Comparison of ENCODE assay signal across 1 cellular context in the genomic region with DNA sequence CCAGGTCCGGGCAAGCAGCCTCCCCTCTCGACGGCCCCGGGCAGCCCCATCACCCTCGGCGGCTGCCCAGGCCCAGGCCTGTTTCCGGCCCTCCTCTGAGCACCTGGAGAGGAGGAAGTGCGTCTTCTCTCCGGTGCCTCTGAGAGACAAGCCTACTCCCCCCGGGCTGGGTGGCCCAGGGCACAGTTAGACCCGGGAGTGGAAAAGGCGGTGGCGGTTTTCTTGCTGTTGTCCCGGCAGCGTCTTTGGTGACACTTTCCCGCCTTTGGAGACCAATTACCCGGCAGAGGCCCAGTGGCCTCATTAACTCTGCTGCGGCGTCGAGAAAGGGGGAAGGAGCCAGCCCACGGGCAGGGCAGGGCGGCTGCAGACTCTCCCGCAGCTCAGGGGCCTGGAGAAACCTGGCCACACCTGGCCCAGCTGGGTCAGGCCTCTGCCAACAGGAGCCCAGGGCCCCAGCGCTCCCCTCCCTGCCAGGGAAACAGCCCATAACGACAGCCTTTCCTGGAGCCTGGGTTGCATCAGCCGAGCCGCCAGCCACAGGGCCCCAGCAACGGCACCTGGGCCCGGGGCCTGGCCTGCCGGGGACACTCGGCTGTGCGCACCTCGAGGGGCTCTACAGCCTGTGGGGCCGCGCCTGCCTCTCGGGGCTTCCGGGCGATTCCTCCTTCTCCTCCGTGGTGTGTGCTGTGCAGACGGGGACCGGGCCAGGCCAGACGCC.
TF ChIP-seq lines count a peak whose summit lies in the region.

No MANE protein-coding gene starts in this region.

TF ChIP-seq in HEK293, 187 proteins besides CTCF, POLR2A, EP300 and RAD21 (continued from another document):
- TF ChIP-seq, protein P1, sequence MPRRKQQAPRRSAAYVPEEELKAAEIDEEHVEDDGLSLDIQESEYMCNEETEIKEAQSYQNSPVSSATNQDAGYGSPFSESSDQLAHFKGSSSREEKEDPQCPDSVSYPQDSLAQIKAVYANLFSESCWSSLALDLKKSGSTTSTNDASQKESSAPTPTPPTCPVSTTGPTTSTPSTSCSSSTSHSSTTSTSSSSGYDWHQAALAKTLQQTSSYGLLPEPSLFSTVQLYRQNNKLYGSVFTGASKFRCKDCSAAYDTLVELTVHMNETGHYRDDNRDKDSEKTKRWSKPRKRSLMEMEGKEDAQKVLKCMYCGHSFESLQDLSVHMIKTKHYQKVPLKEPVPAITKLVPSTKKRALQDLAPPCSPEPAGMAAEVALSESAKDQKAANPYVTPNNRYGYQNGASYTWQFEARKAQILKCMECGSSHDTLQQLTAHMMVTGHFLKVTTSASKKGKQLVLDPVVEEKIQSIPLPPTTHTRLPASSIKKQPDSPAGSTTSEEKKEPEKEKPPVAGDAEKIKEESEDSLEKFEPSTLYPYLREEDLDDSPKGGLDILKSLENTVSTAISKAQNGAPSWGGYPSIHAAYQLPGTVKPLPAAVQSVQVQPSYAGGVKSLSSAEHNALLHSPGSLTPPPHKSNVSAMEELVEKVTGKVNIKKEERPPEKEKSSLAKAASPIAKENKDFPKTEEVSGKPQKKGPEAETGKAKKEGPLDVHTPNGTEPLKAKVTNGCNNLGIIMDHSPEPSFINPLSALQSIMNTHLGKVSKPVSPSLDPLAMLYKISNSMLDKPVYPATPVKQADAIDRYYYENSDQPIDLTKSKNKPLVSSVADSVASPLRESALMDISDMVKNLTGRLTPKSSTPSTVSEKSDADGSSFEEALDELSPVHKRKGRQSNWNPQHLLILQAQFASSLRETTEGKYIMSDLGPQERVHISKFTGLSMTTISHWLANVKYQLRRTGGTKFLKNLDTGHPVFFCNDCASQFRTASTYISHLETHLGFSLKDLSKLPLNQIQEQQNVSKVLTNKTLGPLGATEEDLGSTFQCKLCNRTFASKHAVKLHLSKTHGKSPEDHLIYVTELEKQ (tag by site-specific recombination; IDR thresholded peaks at IDR 0.05; ENCODE audit: borderline replicate concordance), result no peak
- TF ChIP-seq ZNF184 (tag by site-specific recombination; IDR thresholded peaks at IDR 0.05), result no peak
- TF ChIP-seq ZNF324 (tag by site-specific recombination; IDR thresholded peaks at IDR 0.05), result no peak
- no peak for TF ChIP-seq ZNF777 (tag by site-specific recombination; IDR thresholded peaks at IDR 0.05; ENCODE audit: borderline replicate concordance)
- no peak for TF ChIP-seq ZNF221 (tag by site-specific recombination; IDR thresholded peaks at IDR 0.05; ENCODE audit: borderline replicate concordance)
- TF ChIP-seq KLF1 (tag by site-specific recombination; IDR thresholded peaks at IDR 0.05), result peak; percentile 83
- TF ChIP-seq ZIC2 (tag by site-specific recombination; IDR thresholded peaks at IDR 0.05), result peak; percentile 27; the same call in 1 of the 2 replicates
- 0 out of 2 replicates have a peak, but pooled peaks have one; percentile 44 for TF ChIP-seq ZBTB8A (tag by site-specific recombination; IDR thresholded peaks at IDR 0.05)
- TF ChIP-seq, protein P2, sequence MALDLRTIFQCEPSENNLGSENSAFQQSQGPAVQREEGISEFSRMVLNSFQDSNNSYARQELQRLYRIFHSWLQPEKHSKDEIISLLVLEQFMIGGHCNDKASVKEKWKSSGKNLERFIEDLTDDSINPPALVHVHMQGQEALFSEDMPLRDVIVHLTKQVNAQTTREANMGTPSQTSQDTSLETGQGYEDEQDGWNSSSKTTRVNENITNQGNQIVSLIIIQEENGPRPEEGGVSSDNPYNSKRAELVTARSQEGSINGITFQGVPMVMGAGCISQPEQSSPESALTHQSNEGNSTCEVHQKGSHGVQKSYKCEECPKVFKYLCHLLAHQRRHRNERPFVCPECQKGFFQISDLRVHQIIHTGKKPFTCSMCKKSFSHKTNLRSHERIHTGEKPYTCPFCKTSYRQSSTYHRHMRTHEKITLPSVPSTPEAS (tag by site-specific recombination; IDR thresholded peaks at IDR 0.05), result no peak
- no peak for TF ChIP-seq ZNF785 (tag by site-specific recombination; IDR thresholded peaks at IDR 0.05)
- peak; percentile 73 for TF ChIP-seq ZNF335 (tag by site-specific recombination; conservative IDR thresholded peaks at IDR 0.05)
- TF ChIP-seq ZNF677 (tag by site-specific recombination; IDR thresholded peaks at IDR 0.05), result no peak
- no peak for TF ChIP-seq ZNF664 (tag by site-specific recombination; IDR thresholded peaks at IDR 0.05)
- TF ChIP-seq TRIM28 (IDR thresholded peaks at IDR 0.05; ENCODE audit: borderline replicate concordance, low read length), result no peak
- TF ChIP-seq, protein P3, sequence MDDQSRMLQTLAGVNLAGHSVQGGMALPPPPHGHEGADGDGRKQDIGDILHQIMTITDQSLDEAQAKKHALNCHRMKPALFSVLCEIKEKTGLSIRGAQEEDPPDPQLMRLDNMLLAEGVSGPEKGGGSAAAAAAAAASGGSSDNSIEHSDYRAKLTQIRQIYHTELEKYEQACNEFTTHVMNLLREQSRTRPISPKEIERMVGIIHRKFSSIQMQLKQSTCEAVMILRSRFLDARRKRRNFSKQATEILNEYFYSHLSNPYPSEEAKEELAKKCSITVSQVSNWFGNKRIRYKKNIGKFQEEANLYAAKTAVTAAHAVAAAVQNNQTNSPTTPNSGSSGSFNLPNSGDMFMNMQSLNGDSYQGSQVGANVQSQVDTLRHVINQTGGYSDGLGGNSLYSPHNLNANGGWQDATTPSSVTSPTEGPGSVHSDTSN (CRISPR knock-in tag; IDR thresholded peaks at IDR 0.05), result no peak
- TF ChIP-seq, protein P4, sequence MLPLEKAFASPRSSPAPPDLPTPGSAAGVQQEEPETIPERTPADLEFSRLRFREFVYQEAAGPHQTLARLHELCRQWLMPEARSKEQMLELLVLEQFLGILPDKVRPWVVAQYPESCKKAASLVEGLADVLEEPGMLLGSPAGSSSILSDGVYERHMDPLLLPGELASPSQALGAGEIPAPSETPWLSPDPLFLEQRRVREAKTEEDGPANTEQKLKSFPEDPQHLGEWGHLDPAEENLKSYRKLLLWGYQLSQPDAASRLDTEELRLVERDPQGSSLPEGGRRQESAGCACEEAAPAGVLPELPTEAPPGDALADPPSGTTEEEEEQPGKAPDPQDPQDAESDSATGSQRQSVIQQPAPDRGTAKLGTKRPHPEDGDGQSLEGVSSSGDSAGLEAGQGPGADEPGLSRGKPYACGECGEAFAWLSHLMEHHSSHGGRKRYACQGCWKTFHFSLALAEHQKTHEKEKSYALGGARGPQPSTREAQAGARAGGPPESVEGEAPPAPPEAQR (tag by site-specific recombination; IDR thresholded peaks at IDR 0.05), result no peak
- no peak for TF ChIP-seq ZNF24 (tag by site-specific recombination; IDR thresholded peaks at IDR 0.05)
- no peak for TF ChIP-seq ZNF391 (tag by site-specific recombination; IDR thresholded peaks at IDR 0.05; ENCODE audit: borderline replicate concordance, low read depth)
- TF ChIP-seq ZNF146 (tag by site-specific recombination; IDR thresholded peaks at IDR 0.05), result no peak
- peak; percentile 19; the same call in 1 of the 2 replicates for TF ChIP-seq ZNF341 (tag by site-specific recombination; IDR thresholded peaks at IDR 0.05; ENCODE audit: low read depth)
- TF ChIP-seq FEZF1 (tag by site-specific recombination; IDR thresholded peaks at IDR 0.05), result peak; percentile 10; the same call in 1 of the 2 replicates
- TF ChIP-seq ZNF596 (tag by site-specific recombination; IDR thresholded peaks at IDR 0.05), result no peak
- no peak for TF ChIP-seq YY2 (tag by site-specific recombination; IDR thresholded peaks at IDR 0.05)
- TF ChIP-seq ZFP69B (tag by site-specific recombination; IDR thresholded peaks at IDR 0.05), result peak; percentile 29; the same call in 1 of the 2 replicates
- TF ChIP-seq ZNF530 (tag by site-specific recombination; IDR thresholded peaks at IDR 0.05; ENCODE audit: low read depth), result no peak
- TF ChIP-seq ZNF571 (tag by site-specific recombination; IDR thresholded peaks at IDR 0.05), result no peak
- TF ChIP-seq ZNF549 (tag by site-specific recombination; IDR thresholded peaks at IDR 0.05), result no peak
- TF ChIP-seq, protein P5, sequence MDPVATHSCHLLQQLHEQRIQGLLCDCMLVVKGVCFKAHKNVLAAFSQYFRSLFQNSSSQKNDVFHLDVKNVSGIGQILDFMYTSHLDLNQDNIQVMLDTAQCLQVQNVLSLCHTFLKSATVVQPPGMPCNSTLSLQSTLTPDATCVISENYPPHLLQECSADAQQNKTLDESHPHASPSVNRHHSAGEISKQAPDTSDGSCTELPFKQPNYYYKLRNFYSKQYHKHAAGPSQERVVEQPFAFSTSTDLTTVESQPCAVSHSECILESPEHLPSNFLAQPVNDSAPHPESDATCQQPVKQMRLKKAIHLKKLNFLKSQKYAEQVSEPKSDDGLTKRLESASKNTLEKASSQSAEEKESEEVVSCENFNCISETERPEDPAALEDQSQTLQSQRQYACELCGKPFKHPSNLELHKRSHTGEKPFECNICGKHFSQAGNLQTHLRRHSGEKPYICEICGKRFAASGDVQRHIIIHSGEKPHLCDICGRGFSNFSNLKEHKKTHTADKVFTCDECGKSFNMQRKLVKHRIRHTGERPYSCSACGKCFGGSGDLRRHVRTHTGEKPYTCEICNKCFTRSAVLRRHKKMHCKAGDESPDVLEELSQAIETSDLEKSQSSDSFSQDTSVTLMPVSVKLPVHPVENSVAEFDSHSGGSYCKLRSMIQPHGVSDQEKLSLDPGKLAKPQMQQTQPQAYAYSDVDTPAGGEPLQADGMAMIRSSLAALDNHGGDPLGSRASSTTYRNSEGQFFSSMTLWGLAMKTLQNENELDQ (tag by site-specific recombination; IDR thresholded peaks at IDR 0.05; ENCODE audit: low read depth), result no peak
- no peak for TF ChIP-seq ZNF626 (tag by site-specific recombination; IDR thresholded peaks at IDR 0.05)
- TF ChIP-seq, protein P6, sequence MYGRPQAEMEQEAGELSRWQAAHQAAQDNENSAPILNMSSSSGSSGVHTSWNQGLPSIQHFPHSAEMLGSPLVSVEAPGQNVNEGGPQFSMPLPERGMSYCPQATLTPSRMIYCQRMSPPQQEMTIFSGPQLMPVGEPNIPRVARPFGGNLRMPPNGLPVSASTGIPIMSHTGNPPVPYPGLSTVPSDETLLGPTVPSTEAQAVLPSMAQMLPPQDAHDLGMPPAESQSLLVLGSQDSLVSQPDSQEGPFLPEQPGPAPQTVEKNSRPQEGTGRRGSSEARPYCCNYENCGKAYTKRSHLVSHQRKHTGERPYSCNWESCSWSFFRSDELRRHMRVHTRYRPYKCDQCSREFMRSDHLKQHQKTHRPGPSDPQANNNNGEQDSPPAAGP (tag by site-specific recombination; IDR thresholded peaks at IDR 0.05), result peak; percentile 80
- no peak for TF ChIP-seq KLF8 (tag by site-specific recombination; IDR thresholded peaks at IDR 0.05)
- TF ChIP-seq ZNF600 (tag by site-specific recombination; IDR thresholded peaks at IDR 0.05), result peak; percentile 54
- TF ChIP-seq ZNF623 (tag by site-specific recombination; IDR thresholded peaks at IDR 0.05), result no peak
- TF ChIP-seq ZNF2 (tag by site-specific recombination; IDR thresholded peaks at IDR 0.05), result no peak
- no peak for TF ChIP-seq ZNF514 (tag by site-specific recombination; IDR thresholded peaks at IDR 0.05)
- TF ChIP-seq ZBTB20 (tag by site-specific recombination; IDR thresholded peaks at IDR 0.05), result peak; percentile 84
- TF ChIP-seq, protein P7, sequence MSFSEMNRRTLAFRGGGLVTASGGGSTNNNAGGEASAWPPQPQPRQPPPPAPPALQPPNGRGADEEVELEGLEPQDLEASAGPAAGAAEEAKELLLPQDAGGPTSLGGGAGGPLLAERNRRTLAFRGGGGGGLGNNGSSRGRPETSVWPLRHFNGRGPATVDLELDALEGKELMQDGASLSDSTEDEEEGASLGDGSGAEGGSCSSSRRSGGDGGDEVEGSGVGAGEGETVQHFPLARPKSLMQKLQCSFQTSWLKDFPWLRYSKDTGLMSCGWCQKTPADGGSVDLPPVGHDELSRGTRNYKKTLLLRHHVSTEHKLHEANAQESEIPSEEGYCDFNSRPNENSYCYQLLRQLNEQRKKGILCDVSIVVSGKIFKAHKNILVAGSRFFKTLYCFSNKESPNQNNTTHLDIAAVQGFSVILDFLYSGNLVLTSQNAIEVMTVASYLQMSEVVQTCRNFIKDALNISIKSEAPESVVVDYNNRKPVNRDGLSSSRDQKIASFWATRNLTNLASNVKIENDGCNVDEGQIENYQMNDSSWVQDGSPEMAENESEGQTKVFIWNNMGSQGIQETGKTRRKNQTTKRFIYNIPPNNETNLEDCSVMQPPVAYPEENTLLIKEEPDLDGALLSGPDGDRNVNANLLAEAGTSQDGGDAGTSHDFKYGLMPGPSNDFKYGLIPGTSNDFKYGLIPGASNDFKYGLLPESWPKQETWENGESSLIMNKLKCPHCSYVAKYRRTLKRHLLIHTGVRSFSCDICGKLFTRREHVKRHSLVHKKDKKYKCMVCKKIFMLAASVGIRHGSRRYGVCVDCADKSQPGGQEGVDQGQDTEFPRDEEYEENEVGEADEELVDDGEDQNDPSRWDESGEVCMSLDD (tag by site-specific recombination; IDR thresholded peaks at IDR 0.05), result no peak
TF ChIP-seq in HEK293: peak in this region for 14.
